Comparison of ENCODE assay signal across 7 cellular contexts in the genomic region with DNA sequence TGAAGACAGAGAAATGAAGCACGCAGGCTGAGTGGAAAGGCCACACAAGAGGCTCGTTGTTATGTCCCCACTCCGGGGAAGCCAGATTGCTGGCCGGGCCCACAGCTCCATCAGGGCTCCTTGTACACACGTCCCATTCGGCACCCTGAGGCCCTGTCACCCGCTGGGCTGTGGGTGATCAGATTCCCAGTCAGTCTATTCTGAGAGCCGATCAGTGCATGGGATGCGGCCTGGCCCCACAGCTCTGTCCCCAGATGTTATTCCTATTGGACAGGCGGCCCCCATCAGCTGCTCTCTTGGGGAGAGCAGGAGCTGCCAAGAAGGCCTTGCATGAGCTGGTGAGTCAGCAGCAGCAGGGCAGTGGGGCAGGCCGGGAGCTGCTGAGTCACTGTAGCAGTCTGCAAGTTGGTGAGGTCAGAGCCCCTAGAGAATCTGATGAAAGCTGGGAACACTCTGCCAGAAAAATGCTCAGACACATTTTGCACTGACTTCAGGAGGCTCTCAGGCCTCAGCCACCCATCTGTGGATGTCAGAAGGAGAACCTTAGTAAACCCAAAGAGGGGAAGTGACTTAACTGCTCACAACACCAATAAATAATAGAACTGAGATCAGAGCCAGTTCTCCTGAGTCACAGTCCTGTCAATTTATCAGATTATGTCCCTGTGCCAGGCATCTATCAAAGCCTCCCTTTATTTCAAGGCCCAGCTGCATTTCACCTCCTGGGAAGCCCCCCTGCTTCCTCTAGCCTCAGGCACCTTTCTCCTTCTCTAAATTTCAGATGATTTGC. TPM values are rescaled to one million over a fixed set of nuclear protein-coding genes. Genes with fewer than 3 reads are reported as not detected.
DNase-seq lines count a peak whose midpoint lies in the region; ATAC-seq and TF ChIP-seq lines count a peak whose summit lies in the region.

No MANE protein-coding gene starts in this region.

- H3K27me3 ChIP-seq in GM06990 (replicated peaks; ENCODE audit: control insufficient read depth, insufficient read depth, low read length) (no peaks in the 10 kb centered on the region), Panc1 (ENCODE audit: control insufficient read depth, insufficient read depth, low read length) (no peaks in the 10 kb centered on the region), body of pancreas (no peaks in the 10 kb centered on the region)

- TF ChIP-seq CTCF in GM06990 (IDR thresholded peaks at IDR 0.05; ENCODE audit: insufficient read depth, low read length, poor library complexity, severe bottlenecking): no peak
- TF ChIP-seq CTCF in Panc1 (IDR thresholded peaks at IDR 0.05): no peak
- no peak for TF ChIP-seq CTCF in body of pancreas (IDR thresholded peaks at IDR 0.05)

- intact Hi-C loops in Panc1 (cut with micrococcal nuclease; ENCODE audit: unreplicated experiment): no loop called here
- intact Hi-C loops in body of pancreas (cut with DNase I): no loop called here

- H3K36me3 ChIP-seq in GM06990 (ENCODE audit: control insufficient read depth, insufficient read depth, low read length) (no peaks in the 10 kb centered on the region), Panc1 (ENCODE audit: control insufficient read depth, insufficient read depth, low read length) (no peaks in the 10 kb centered on the region), body of pancreas (replicated peaks in 1 of 2; ENCODE audit: insufficient read depth in 1 of 2, low read depth in 2 of 2) (no peaks in the 10 kb centered on the region)

- H3K27ac ChIP-seq in Panc1 (ENCODE audit: low read length) (peak overlapping the region; percentile 98), body of pancreas (peak overlapping the region; percentile 61 to 79 (median 78))

- no TSS peak for BruUV-seq in Panc1 (replicated peaks; lab: Mats Ljungman, UMichigan)

- no peak overlapping the region for H3K4me3 ChIP-seq in GM06990 (replicated peaks; ENCODE audit: low read depth, low read length)
- H3K4me3 ChIP-seq in Panc1 (ENCODE audit: low read depth in 2 of 2, low read length in 2 of 2): peak overlapping the region in 1 of 2 experiments; percentile 24; a peak in 2 of 4 replicates
- H3K4me3 ChIP-seq in body of pancreas: no peak overlapping the region

- CTCF ChIA-PET in Panc1 (lab: Charles Lee): interaction anchor here (0.6 to 0.7 kb wide), 2 partner anchors 87 to 178 kb away, joined by 3 to 13 read pairs; no protein-coding TSS in a partner anchor

- POLR2A ChIA-PET in Panc1 (lab: Charles Lee): interaction anchor here (0.5 to 2.4 kb wide), 6 partner anchors 9 to 1218 kb away, joined by 3 to 27 read pairs (median 6); a partner anchor contains a TSS

- in situ Hi-C loops in Panc1 (cut with HindIII; ENCODE audit: low pct_unique_long_range_greater_than_20kb, low sequenced_read_pairs): no loop called here

- H3K9me3 ChIP-seq in Panc1 (ENCODE audit: control insufficient read depth, insufficient read depth, low read depth, low read length) (no peaks in the 10 kb centered on the region), body of pancreas (no peaks in the 10 kb centered on the region)

- DNase-seq in GM06990 (ENCODE audit: extremely low read depth, insufficient read length): peak; percentile 75
- DNase-seq in HS-5 (ENCODE audit: low read depth): peak; percentile 99
- DNase-seq in Panc1 (ENCODE audit: low read depth, low spot score): peak; percentile 97
- peak; percentile 77 to 94 (median 90) for DNase-seq in body of pancreas
- DNase-seq in hypothalamus (lab: John Stamatoyannopoulos, UW): peak; percentile 56 to 97 (median 91)
- peak; percentile 74 for DNase-seq in retina
- DNase-seq in activated gamma-delta T cell (lab: John Stamatoyannopoulos, UW): no peak

- peak in 1 of 3 donors; percentile 21 for TF ChIP-seq POLR2A in body of pancreas (IDR thresholded peaks at IDR 0.05)

- peak; percentile 97 for ATAC-seq in Panc1
- peak; percentile 95 for ATAC-seq in body of pancreas

- WGBS in body of pancreas, 2 donors: 46% methylated on average over 8 to 11 of the region's 11 CpGs

- H3K4me1 ChIP-seq in Panc1 (ENCODE audit: control insufficient read depth, insufficient read depth, low read length) (peaks cover 60% of the 10 kb centered on the region), body of pancreas (peaks cover 18% of the 10 kb centered on the region)

RNA-seq across cellular contexts. Expression of a gene that starts 9.4 kb away (rescaled TPM):
- total RNA-seq in Panc1 (2021; ENCODE audit: unreplicated experiment) (3,649 TPM), body of pancreas (100 to 1,000 TPM; 488 to 516 TPM)
- polyA plus RNA-seq in Panc1 (2012; ENCODE audit: insufficient read length): 4,189 TPM
